8 cellular contexts compared by ENCODE assay signal in genomic region chr16:3457434-3458252, GRCh38. TPM values are rescaled to one million over a fixed set of nuclear protein-coding genes. Genes with fewer than 3 reads are reported as not detected.
DNase-seq lines count a peak whose midpoint lies in the region; TF ChIP-seq lines count a peak whose summit lies in the region.

No MANE protein-coding gene starts in this region.

- peak; percentile 23 for TF ChIP-seq CTCF in foreskin fibroblast (IDR thresholded peaks at IDR 0.05; ENCODE audit: low read depth, low read length)

- H3K36me3 ChIP-seq in H7 (replicated peaks; ENCODE audit: control insufficient read depth, insufficient read depth, low read length): no peaks in the 10 kb centered on the region
- H3K36me3 ChIP-seq in neuron (ENCODE audit: insufficient read depth, low read length): no peaks in the 10 kb centered on the region

- no peaks in the 10 kb centered on the region for H3K9me3 ChIP-seq in neuron (ENCODE audit: low read length)

- peak; percentile 87 for TF ChIP-seq POLR2A in Raji (IDR thresholded peaks at IDR 0.05; ENCODE audit: insufficient read depth, low read depth, low read length)

- H3K4me1 ChIP-seq in neuron (ENCODE audit: insufficient read depth, low read length): peaks cover 31% of the 10 kb centered on the region

- peak overlapping the region; percentile 41 for H2AFZ ChIP-seq in neuron (ENCODE audit: low read depth, low read length)

- H3K27me3 ChIP-seq in H7 (ENCODE audit: control insufficient read depth, insufficient read depth, low read length) (no peaks in the 10 kb centered on the region), neuron (ENCODE audit: insufficient read depth, low read length) (no peaks in the 10 kb centered on the region)

- DNase-seq in GF-D8 (lab: John Stamatoyannopoulos, UW) (peak; percentile 68), H7 (peak; percentile 100), LoVo (ENCODE audit: low spot score) (peak; percentile 91), activated gamma-delta T cell treated with Interleukin-2 at 50 U/mL for 16 hours (peak; percentile 87), foreskin fibroblast (peak; percentile 86 to 96), stromal cell of bone marrow (ENCODE audit: low read depth) (peak; percentile 81)

- H3K4me3 ChIP-seq in H7 (ENCODE audit: insufficient read depth, low read depth, low read length) (peak overlapping the region; percentile 90), foreskin fibroblast (ENCODE audit: low read depth in 1 of 2, low read length in 2 of 2) (peak overlapping the region; percentile 84 to 93), neuron (ENCODE audit: low read length) (peak overlapping the region; percentile 64)

RNA-seq across cellular contexts. Expression of gene NAA60, which starts 14.2 kb away (rescaled TPM):
- total RNA-seq in H7 (2014; rRNA removed; shearing (Covaris generic)): 11.0 and 12.6 TPM in 2 replicates

RNA-seq across cellular contexts. Expression of gene ZNF597, which starts 14.3 kb away (rescaled TPM):
- total RNA-seq in H7 (2014; rRNA removed; shearing (Covaris generic)): 1.5 and 1.9 TPM in 2 replicates

RNA-seq across cellular contexts. Expression of gene C16orf90, which starts 37.6 kb away (rescaled TPM):
- not detected in 2 replicates for total RNA-seq in H7 (2014; rRNA removed; shearing (Covaris generic))

RNA-seq across cellular contexts. Expression of gene CLUAP1, which starts 43.2 kb away (rescaled TPM):
- total RNA-seq in H7 (2014; rRNA removed; shearing (Covaris generic)): 8.5 and 11.9 TPM in 2 replicates

RNA-seq across cellular contexts. Expression of gene ZNF174, which starts 56.6 kb away (rescaled TPM):
- 11.6 and 12.4 TPM in 2 replicates for total RNA-seq in H7 (2014; rRNA removed; shearing (Covaris generic))

Comparison
In these comparisons a context has a peak if more than half of its experiments do, and no peak if none do; other contexts are left out.
1. Peak in every context shown above with its lines: DNase-seq and H3K4me3 ChIP-seq.